In the genomic region with DNA sequence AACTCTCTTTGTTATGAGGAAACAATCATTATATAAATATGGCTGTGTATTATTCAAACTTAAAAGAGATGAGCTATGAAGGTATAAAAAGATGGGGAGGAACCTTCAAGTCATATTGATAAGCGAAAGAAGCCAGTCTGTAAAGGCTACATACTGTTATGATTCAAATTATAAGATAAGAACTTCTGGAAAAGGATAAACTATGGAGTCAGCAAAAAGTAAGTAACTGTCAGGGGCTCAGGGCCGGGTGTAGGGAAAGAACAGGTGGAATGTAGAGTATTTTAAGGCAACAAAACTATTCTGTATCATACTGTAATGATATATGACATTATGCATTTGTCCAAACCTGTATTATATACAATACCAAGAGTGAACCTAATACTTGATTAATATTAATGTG, we compare ENCODE assay signal across 35 cellular contexts.
"Had no signal": no experiment of that assay in that cellular context is flagged by ENCODE, and none has a peak within 500 bp of the region (broad histone marks: within the 10 kb centered on the region; RNA-seq: fewer than 3 reads in every experiment).

No MANE protein-coding gene starts in this region.

- H3K27me3 ChIP-seq: MG63 had no signal

- H3K4me3 ChIP-seq: MG63 had no signal

- DNase-seq: MG63, MM.1S, MV-4-11, NCI-H1048, NCI-H1092, NCI-H1092 treated with DMSO at 0.1 percent for 48 hours, NCI-H1105, NCI-H1105 treated with DMSO at 0.1 percent for 48 hours, NCI-H1417, NCI-H1417 treated with DMSO at 0.1 percent for 48 hours, NCI-H1436, NCI-H1436 treated with DMSO at 0.1 percent for 48 hours, NCI-H146, NCI-H1694, NCI-H1694 treated with DMSO at 0.1 percent for 48 hours, NCI-H187, NCI-H187 treated with DMSO at 0.1 percent for 48 hours, NCI-H1930, NCI-H2029, NCI-H2029 treated with DMSO at 0.1 percent for 48 hours, NCI-H2081, NCI-H2081 treated with DMSO at 0.1 percent for 48 hours, NCI-H2107, NCI-H2171, NCI-H2171 treated with DMSO at 0.1 percent for 48 hours, NCI-H2227 treated with DMSO at 0.1 percent for 48 hours, NCI-H226, NCI-H345, NCI-H446, NCI-H446 treated with DMSO at 0.1 percent for 48 hours, NCI-H510A, NCI-H510A treated with DMSO at 0.1 percent for 48 hours, NCI-H524, NCI-H524 treated with DMSO at 0.1 percent for 48 hours, NCI-H526 had no signal

- H3K9me3 ChIP-seq: MG63 had no signal

- H3K36me3 ChIP-seq: MG63 had no signal
